Comparison of ENCODE assay signal across 8 cellular contexts in the genomic region with DNA sequence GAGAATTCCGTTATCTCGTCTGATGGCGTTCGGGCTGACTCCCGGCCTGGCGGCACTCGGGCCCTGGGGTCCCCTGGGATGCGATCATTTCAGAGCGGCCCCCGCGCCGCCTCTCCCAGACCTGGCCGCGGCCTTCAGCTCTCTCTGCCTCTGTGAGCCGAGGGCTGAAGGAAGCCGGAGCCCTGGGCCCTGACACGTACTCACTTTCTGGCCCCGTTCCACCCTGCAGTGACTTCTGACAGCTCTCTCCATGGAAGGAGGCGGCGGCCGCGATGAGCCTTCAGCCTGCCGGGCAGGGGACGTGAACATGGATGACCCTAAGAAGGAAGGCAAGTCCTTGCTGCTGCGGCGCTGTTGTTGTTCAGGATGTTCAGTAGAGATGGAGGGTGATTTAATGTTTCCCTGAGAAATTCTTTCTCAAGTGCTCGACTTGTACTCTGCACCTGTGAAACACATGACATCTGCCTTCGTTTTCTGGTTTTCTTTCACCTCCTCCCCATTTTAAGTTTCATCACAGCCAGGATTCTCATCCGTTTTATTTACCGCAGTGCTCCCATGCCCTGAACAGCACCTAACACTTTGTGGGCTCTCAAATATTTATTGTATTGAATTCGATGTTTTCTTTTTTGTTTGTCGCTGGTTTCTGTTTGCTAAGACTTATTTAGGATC. TPM values are rescaled to one million over a fixed set of nuclear protein-coding genes. Genes with fewer than 3 reads are reported as not detected.
DNase-seq lines count a peak whose midpoint lies in the region; ATAC-seq and TF ChIP-seq lines count a peak whose summit lies in the region.

No MANE protein-coding gene starts in this region.

- CTCF ChIA-PET in PC-9 (lab: Charles Lee), result interaction anchor here (1.2 kb wide), 1 partner anchor 291 kb away, joined by 5 read pairs; no protein-coding TSS in a partner anchor

- H3K4me2 ChIP-seq in PC-9 (peak overlapping the region; percentile 97), mesendoderm (ENCODE audit: low read length) (peak overlapping the region; percentile 87)

- H3K9me2 ChIP-seq in PC-9 (ENCODE audit: insufficient read depth), result no peaks in the 10 kb centered on the region

- H3K27me3 ChIP-seq in PC-9 (ENCODE audit: insufficient read depth, low read depth), result no peaks in the 10 kb centered on the region
- no peaks in the 10 kb centered on the region for H3K27me3 ChIP-seq in mesendoderm (ENCODE audit: insufficient read depth, low read length, poor library complexity)
- H3K27me3 ChIP-seq in aorta (ENCODE audit: control insufficient read depth in 1 of 2, insufficient read depth in 2 of 2, low read length in 1 of 2), result no peaks in the 10 kb centered on the region

- no peak overlapping the region for H4K5ac ChIP-seq in mesendoderm (ENCODE audit: low read length)

- H3K79me1 ChIP-seq in mesendoderm (ENCODE audit: low read length), result peaks cover 21% of the 10 kb centered on the region

- H3K4me3 ChIP-seq in PC-9, result peak overlapping the region; percentile 73
- peak overlapping the region; percentile 70 for H3K4me3 ChIP-seq in choroid plexus epithelial cell (ENCODE audit: low read depth, low read length)
- H3K4me3 ChIP-seq in mesendoderm (ENCODE audit: low read length), result peak overlapping the region; percentile 47
- peak overlapping the region in 1 of 2 donors; percentile 9 for H3K4me3 ChIP-seq in aorta (ENCODE audit: low read length in 2 of 2)

- peak; percentile 17 for ATAC-seq in HG02678 (IDR thresholded peaks at IDR 0.05; ENCODE audit: unreplicated experiment)
- ATAC-seq in aorta (ENCODE audit: low FRiP score), result peak; percentile 3

- peak overlapping the region; percentile 92 for H3K4ac ChIP-seq in mesendoderm (ENCODE audit: low read depth, low read length)

- peak overlapping the region; percentile 83 for H2AFZ ChIP-seq in PC-9

- H2BK15ac ChIP-seq in mesendoderm (replicated peaks; ENCODE audit: low read depth), result no peak overlapping the region

- no peak overlapping the region for H2AK5ac ChIP-seq in mesendoderm (ENCODE audit: low read length)

- H2BK120ac ChIP-seq in mesendoderm (ENCODE audit: low read depth, low read length), result no peak overlapping the region

- no CpG with 5 or more reads among the region's 32 CpGs for WGBS in mesendoderm (ENCODE audit: extremely low coverage, insufficient coverage, low lambda C conversion rate)
- 5% methylated on average over 32 of the region's 32 CpGs for WGBS in aorta, 2 donors

- H3K18ac ChIP-seq in mesendoderm (ENCODE audit: low read length), result peak overlapping the region; percentile 86

- POLR2A ChIA-PET in PC-9 (lab: Charles Lee; ENCODE audit: unreplicated experiment), result no interaction called here

- H3K9ac ChIP-seq in mesendoderm (ENCODE audit: low read length), result peak overlapping the region; percentile 79

- TF ChIP-seq CTCF in PC-9 (conservative IDR thresholded peaks at IDR 0.05), result no peak
- TF ChIP-seq CTCF in choroid plexus epithelial cell (conservative IDR thresholded peaks at IDR 0.05; ENCODE audit: low read depth, low read length), result no peak

- H3K36me3 ChIP-seq in PC-9 (ENCODE audit: low read depth), result peaks cover 18% of the 10 kb centered on the region
- H3K36me3 ChIP-seq in mesendoderm (ENCODE audit: control insufficient read depth, insufficient read depth, low read length), result peaks cover 10% of the 10 kb centered on the region
- H3K36me3 ChIP-seq in aorta (ENCODE audit: control insufficient read depth in 1 of 2, insufficient read depth in 2 of 2, low read length in 1 of 2), result peaks cover 0 to 3% of the 10 kb centered on the region in 2 donors

- DNase-seq in NCI-H748 (lab: John Stamatoyannopoulos, UW; ENCODE audit: unreplicated experiment) (peak; percentile 45), NCI-H748 treated with DMSO at 0.1 percent for 48 hours (lab: John Stamatoyannopoulos, UW) (no peak), PC-9 (peak in 1 of 2 experiments; percentile 24), choroid plexus epithelial cell (ENCODE audit: low read depth) (peak; percentile 22), mesendoderm (peak; percentile 52), aorta (peak in 1 of 2 donors; percentile 80), NCI-H2029 (lab: John Stamatoyannopoulos, UW) (no peak)

- H3F3A ChIP-seq in PC-9 (ENCODE audit: insufficient read depth, low read depth), result peaks cover 10% of the 10 kb centered on the region

- peaks cover 47% of the 10 kb centered on the region for H3K79me2 ChIP-seq in PC-9 (ENCODE audit: low read depth)
- H3K79me2 ChIP-seq in mesendoderm (ENCODE audit: control insufficient read depth, insufficient read depth, low read length), result peaks cover 22% of the 10 kb centered on the region

- intact Hi-C loops in PC-9 (cut with micrococcal nuclease; ENCODE audit: unreplicated experiment) (loop anchor here (2.0 kb wide), 1 partner anchor 146 kb away; the partner anchor contains the start of gene PPARA), aorta (cut with DNase I) (loop anchor here (5.0 kb wide), 2 partner anchors 145 to 175 kb away; partner anchors contain the start of gene PPARA (in 1 of the 2))

- no peak overlapping the region for H2BK5ac ChIP-seq in mesendoderm (ENCODE audit: low read length)

- H4K20me1 ChIP-seq in PC-9 (ENCODE audit: insufficient read depth), result no peaks in the 10 kb centered on the region

- BruUV-seq in PC-9 (replicated peaks; lab: Mats Ljungman, UMichigan), result TSS peak; percentile 69

- H3K9me3 ChIP-seq in PC-9 (ENCODE audit: insufficient read depth, low read depth) (no peaks in the 10 kb centered on the region), aorta (ENCODE audit: control insufficient read depth, low read length) (no peaks in the 10 kb centered on the region)

- no peak overlapping the region for H4K8ac ChIP-seq in mesendoderm (ENCODE audit: low read depth, low read length)

- no peak overlapping the region for H3K27ac ChIP-seq in PC-9
- H3K27ac ChIP-seq in mesendoderm (ENCODE audit: low read depth, low read length), result peak overlapping the region; percentile 54
- H3K27ac ChIP-seq in aorta (ENCODE audit: low read depth in 1 of 2, low read length in 2 of 2), result no peak overlapping the region

- H3K4me1 ChIP-seq in PC-9 (replicated peaks; ENCODE audit: insufficient read depth), result peaks cover 20% of the 10 kb centered on the region
- H3K4me1 ChIP-seq in mesendoderm (ENCODE audit: control insufficient read depth, low read depth, low read length), result no peaks in the 10 kb centered on the region
- no peaks in the 10 kb centered on the region for H3K4me1 ChIP-seq in aorta (ENCODE audit: control insufficient read depth in 1 of 2, insufficient read depth in 2 of 2, low read length in 2 of 2)

- peak overlapping the region; percentile 83 for H3K23ac ChIP-seq in mesendoderm (ENCODE audit: low read length)

- H3K56ac ChIP-seq in mesendoderm (ENCODE audit: low read length), result peak overlapping the region; percentile 85

RNA-seq across cellular contexts. Expression of gene GTSE1, which starts 0.6 kb away (rescaled TPM):
- total RNA-seq in PC-9 (2021) (51.5 and 64.6 TPM in 2 replicates), aorta (1 to 10 TPM in 1 of 2 donors, under 1 TPM in 1; 0.55 to 1.5 TPM)
- polyA plus RNA-seq in mesendoderm (2013, experiment 1 of 2), result 34.5 TPM
- polyA plus RNA-seq in mesendoderm (2013, experiment 2 of 2), result 34.6 TPM
- polyA plus RNA-seq in aorta, result 1 to 10 TPM in 1 of 2 donors, under 1 TPM in 1; 0.82 to 1.0 TPM

RNA-seq across cellular contexts. Expression of gene TTC38, which starts 29.5 kb away (rescaled TPM):
- 13.1 and 15.2 TPM in 2 replicates for total RNA-seq in PC-9 (2021)
- 11.0 TPM for polyA plus RNA-seq in mesendoderm (2013, experiment 1 of 2)
- polyA plus RNA-seq in mesendoderm (2013, experiment 2 of 2), result 14.0 TPM
- 10 to 100 TPM; 23.3 to 23.9 TPM for total RNA-seq in aorta
- 10 to 100 TPM; 26.7 to 28.2 TPM for polyA plus RNA-seq in aorta

RNA-seq across cellular contexts. Expression of gene PKDREJ, which starts 34.1 kb away (rescaled TPM):
- total RNA-seq in PC-9 (2021), result not detected in 2 replicates
- 0.03 TPM for polyA plus RNA-seq in mesendoderm (2013, experiment 1 of 2)
- 0.04 TPM for polyA plus RNA-seq in mesendoderm (2013, experiment 2 of 2)
- total RNA-seq in aorta, result under 1 TPM in 1 of 2 donors, not detected in 1; 0.15 TPM
- under 1 TPM in 1 of 2 donors, not detected in 1; 0.05 TPM for polyA plus RNA-seq in aorta

RNA-seq across cellular contexts. Expression of gene TRMU, which starts 38.2 kb away (rescaled TPM):
- 51.5 and 58.2 TPM in 2 replicates for total RNA-seq in PC-9 (2021)
- polyA plus RNA-seq in mesendoderm (2013, experiment 1 of 2), result 53.2 TPM
- polyA plus RNA-seq in mesendoderm (2013, experiment 2 of 2), result 50.3 TPM
- total RNA-seq in aorta, result 10 to 100 TPM; 29.8 to 37.8 TPM
- polyA plus RNA-seq in aorta, result 10 to 100 TPM; 11.3 to 66.4 TPM

RNA-seq across cellular contexts. Expression of gene CDPF1, which starts 47.2 kb away (rescaled TPM):
- 15.0 and 16.0 TPM in 2 replicates for total RNA-seq in PC-9 (2021)
- polyA plus RNA-seq in mesendoderm (2013, experiment 1 of 2), result 6.4 TPM
- 5.4 TPM for polyA plus RNA-seq in mesendoderm (2013, experiment 2 of 2)
- 1 to 10 TPM; 4.1 to 7.4 TPM for total RNA-seq in aorta
- 10 to 100 TPM; 12.4 to 17.8 TPM for polyA plus RNA-seq in aorta

Comparison
In these comparisons a context has a peak if more than half of its experiments do, and no peak if none do; other contexts are left out.
1. DNase-seq: peak in NCI-H748 (single experiment), choroid plexus epithelial cell (single experiment) and mesendoderm (single experiment); none in NCI-H748 treated with DMSO at 0.1 percent for 48 hours (single experiment) and NCI-H2029 (single experiment).
2. RNA of gene GTSE1, which starts 0.6 kb away (total RNA-seq): 51.5 to 64.6 TPM in PC-9; 0.55 to 1.5 TPM in aorta; every median in the first group is over 10 times any median in the second.